ENCODE assay signal across 10 cellular contexts in genomic region chr20:58131111-58131510, GRCh38.
DNase-seq lines count a peak whose midpoint lies in the region; TF ChIP-seq lines count a peak whose summit lies in the region.
"Had no signal": no experiment of that assay in that cellular context is flagged by ENCODE, and none has a peak within 500 bp of the region (broad histone marks: within the 10 kb centered on the region; RNA-seq: fewer than 3 reads in every experiment).

No MANE protein-coding gene starts in this region.

- H3K4me1 ChIP-seq in adipocyte (ENCODE audit: control insufficient read depth, insufficient read depth, low read length) (peaks cover 24% of the 10 kb centered on the region), tibial artery (peaks cover 0 to 74% (median 52%) of the 10 kb centered on the region in 4 donors)

- peak overlapping the region; percentile 75 to 85 for H3K27ac ChIP-seq in tibial artery
- H3K27ac ChIP-seq: 22Rv1 had no signal

- H3K9ac ChIP-seq in adipocyte (ENCODE audit: low read length) = no peak overlapping the region

- H3K4me3 ChIP-seq in adipocyte (ENCODE audit: low read length) (peak overlapping the region; percentile 13), tibial artery (no peak overlapping the region)

- H3K36me3 ChIP-seq in adipocyte (ENCODE audit: control insufficient read depth, insufficient read depth, low read length, severe bottlenecking) = no peaks in the 10 kb centered on the region
- no peaks in the 10 kb centered on the region for H3K36me3 ChIP-seq in tibial artery

- intact Hi-C loops in tibial artery (cut with DNase I; ENCODE audit: low total_unique reads) = no loop called here

- H3K27me3 ChIP-seq in adipocyte (replicated peaks; ENCODE audit: control insufficient read depth, insufficient read depth, low read length) (peaks cover 29% of the 10 kb centered on the region), tibial artery (peaks cover 0 to 2% of the 10 kb centered on the region in 2 donors)

- DNase-seq in NCI-H1417 (lab: John Stamatoyannopoulos, UW) = peak in 2 of 3 experiments; percentile 80 to 84
- no peak for DNase-seq in NCI-H1417 treated with DMSO at 0.1 percent for 48 hours (lab: John Stamatoyannopoulos, UW)
- DNase-seq in adipocyte (ENCODE audit: low read depth) = peak; percentile 38
- DNase-seq in islet precursor cell = peak; percentile 61
- DNase-seq in tibial artery = peak in 1 of 2 donors; percentile 58
- DNase-seq in mucosa of gallbladder (ENCODE audit: low spot score) = no peak
- DNase-seq in NCI-H446 treated with DMSO at 0.1 percent for 48 hours (lab: John Stamatoyannopoulos, UW) = no peak
- no peak for DNase-seq in middle frontal gyrus (ENCODE audit: extremely low spot score, low spot score)
- DNase-seq: activated gamma-delta T cell treated with Interleukin-2 at 50 U/mL for 16 hours had no signal

- no peak for TF ChIP-seq CTCF in tibial artery (IDR thresholded peaks at IDR 0.05)

- peaks cover 6% of the 10 kb centered on the region for H3K9me3 ChIP-seq in adipocyte (ENCODE audit: control insufficient read depth, low read length)
- H3K9me3 ChIP-seq in tibial artery = no peaks in the 10 kb centered on the region

Comparison
In these comparisons a context has a peak if more than half of its experiments do, and no peak if none do; other contexts are left out.
1. DNase-seq: peak in NCI-H1417 (2 of 3), adipocyte (single experiment) and islet precursor cell (single experiment); none in NCI-H1417 treated with DMSO at 0.1 percent for 48 hours (single experiment), mucosa of gallbladder (single experiment), NCI-H446 treated with DMSO at 0.1 percent for 48 hours (single experiment) and middle frontal gyrus (single experiment).